1 cellular context compared by ENCODE assay signal in genomic region chr1:210910020-210910575, GRCh38.
TF ChIP-seq lines count a peak whose summit lies in the region.

No MANE protein-coding gene starts in this region.

TF ChIP-seq in A549, 52 proteins besides CTCF, POLR2A, EP300 and RAD21 (continued from another document):
- TF ChIP-seq MYC (IDR thresholded peaks at IDR 0.05; ENCODE audit: borderline replicate concordance, low read length): no peak
- TF ChIP-seq RFX5 (IDR thresholded peaks at IDR 0.05): no peak
- TF ChIP-seq SREBF2 (IDR thresholded peaks at IDR 0.05): no peak
TF ChIP-seq in A549: peak in this region for 5.
